In genomic region chr16:29848420-29849297, GRCh38 we compare ENCODE assay signal across 8 cellular contexts. TPM values are rescaled to one million over a fixed set of nuclear protein-coding genes. Genes with fewer than 3 reads are reported as not detected.
DNase-seq lines count a peak whose midpoint lies in the region; ATAC-seq and TF ChIP-seq lines count a peak whose summit lies in the region.

No MANE protein-coding gene starts in this region.

- POLR2A ChIA-PET in AG04449 (lab: Yijun Ruan, JAX): interaction anchor here (0.6 to 1.8 kb wide), 4 partner anchors 13 to 113 kb away, joined by 3 to 5 read pairs (median 4); partner anchors contain the start of genes MVP and TMEM219
- POLR2A ChIA-PET in activated CD8-positive, alpha-beta T cell treated with anti-CD3 and anti-CD28 coated beads for 36 hours (lab: Charles Lee): interaction anchor here (0.8 to 3.6 kb wide), 9 partner anchors 15 to 152 kb away, joined by 3 to 29 read pairs (median 4); partner anchors contain the start of genes CDIPT, MAZ, MVP and PAGR1

- H3K36me3 Mint-ChIP-seq in activated CD8-positive, alpha-beta T cell treated with anti-CD3 and anti-CD28 coated beads for 36 hours (ENCODE audit: low read depth): peaks cover 4% of the 10 kb centered on the region
- peaks cover 16% of the 10 kb centered on the region for H3K36me3 Mint-ChIP-seq in memory B cell

- no peak overlapping the region for H3K27ac Mint-ChIP-seq in activated CD8-positive, alpha-beta T cell treated with anti-CD3 and anti-CD28 coated beads for 36 hours
- no peak overlapping the region for H3K27ac Mint-ChIP-seq in memory B cell

- H3K27me3 Mint-ChIP-seq in activated CD8-positive, alpha-beta T cell treated with anti-CD3 and anti-CD28 coated beads for 36 hours: no peaks in the 10 kb centered on the region
- H3K27me3 Mint-ChIP-seq in memory B cell: no peaks in the 10 kb centered on the region

- no peaks in the 10 kb centered on the region for H3K9me3 Mint-ChIP-seq in activated CD8-positive, alpha-beta T cell treated with anti-CD3 and anti-CD28 coated beads for 36 hours
- no peaks in the 10 kb centered on the region for H3K9me3 Mint-ChIP-seq in memory B cell

- peak; percentile 90 for TF ChIP-seq CTCF in AG04449 (IDR thresholded peaks at IDR 0.05; ENCODE audit: insufficient read depth, low read length, missing control alignments)
- TF ChIP-seq CTCF in activated CD8-positive, alpha-beta T cell treated with anti-CD3 and anti-CD28 coated beads for 36 hours (IDR thresholded peaks at IDR 0.05): peak; percentile 93

- DNase-seq in AG04449 (ENCODE audit: low read depth, low spot score) (no peak), NCI-H526 (lab: John Stamatoyannopoulos, UW) (peak; percentile 59 to 78), memory B cell (ENCODE audit: low spot score in 2 of 2) (peak; percentile 66 to 70)
- DNase-seq in activated CD8-positive, alpha-beta T cell treated with anti-CD3 and anti-CD28 coated beads for 36 hours: peak; percentile 86
- peak; percentile 69 for DNase-seq in effector CD8-positive, alpha-beta T cell (lab: John Stamatoyannopoulos, UW)
- DNase-seq in stimulated activated CD8-positive, alpha-beta memory T cell treated with anti-CD3 and anti-CD28 coated beads, Interleukin-15, amount 100 ng/mL, for 48 hours (ENCODE audit: low read depth in 2 of 2): peak; percentile 71 to 73

- no peak overlapping the region for H3K4me3 Mint-ChIP-seq in activated CD8-positive, alpha-beta T cell treated with anti-CD3 and anti-CD28 coated beads for 36 hours
- no peak overlapping the region for H3K4me3 Mint-ChIP-seq in memory B cell

- H3K4me1 Mint-ChIP-seq in activated CD8-positive, alpha-beta T cell treated with anti-CD3 and anti-CD28 coated beads for 36 hours (ENCODE audit: low read depth): no peaks in the 10 kb centered on the region
- peaks cover 2% of the 10 kb centered on the region for H3K4me1 Mint-ChIP-seq in memory B cell

- CTCF ChIA-PET in AG04449 (lab: Yijun Ruan, JAX): interaction anchor here (0.6 to 4.7 kb wide), 42 partner anchors 9 to 208 kb away, joined by 3 to 99 read pairs (median 4); partner anchors contain the start of genes C16orf92, CDIPT, KIF22 and MAZ
- CTCF ChIA-PET in activated CD8-positive, alpha-beta T cell treated with anti-CD3 and anti-CD28 coated beads for 36 hours (lab: Charles Lee): interaction anchor here (0.6 to 5.6 kb wide), 61 partner anchors 8 to 232 kb away, joined by 3 to 95 read pairs (median 5); partner anchors contain the start of genes CDIPT, INO80E, KCTD13 and KIF22

- intact Hi-C loops in activated CD8-positive, alpha-beta T cell treated with anti-CD3 and anti-CD28 coated beads for 36 hours (cut with micrococcal nuclease): no loop called here

- peak; percentile 59 for ATAC-seq in GM18511 (IDR thresholded peaks at IDR 0.05; ENCODE audit: unreplicated experiment)
- peak; percentile 96 for ATAC-seq in activated CD8-positive, alpha-beta T cell treated with anti-CD3 and anti-CD28 coated beads for 36 hours
- ATAC-seq in memory B cell (ENCODE audit: low read depth): peak; percentile 90
- no peak for ATAC-seq in GM18870 (IDR thresholded peaks at IDR 0.05; ENCODE audit: unreplicated experiment)

- H3K4me3 ChIP-seq in AG04449 (ENCODE audit: low read depth, low read length): no peak overlapping the region

RNA-seq across cellular contexts. Expression of gene CDIPT, which starts 14.4 kb away (rescaled TPM):
- total RNA-seq in activated CD8-positive, alpha-beta T cell treated with anti-CD3 and anti-CD28 coated beads for 36 hours: 10 to 100 TPM; 30.2 to 35.4 TPM

RNA-seq across cellular contexts. Expression of gene MVP, which starts 28.4 kb away (rescaled TPM):
- total RNA-seq in activated CD8-positive, alpha-beta T cell treated with anti-CD3 and anti-CD28 coated beads for 36 hours: 10 to 100 TPM; 32.5 to 33.2 TPM

RNA-seq across cellular contexts. Expression of gene PAGR1, which starts 32.7 kb away (rescaled TPM):
- total RNA-seq in activated CD8-positive, alpha-beta T cell treated with anti-CD3 and anti-CD28 coated beads for 36 hours: 10 to 100 TPM; 26.8 to 29.0 TPM

RNA-seq across cellular contexts. Expression of gene PRRT2, which starts 36.7 kb away (rescaled TPM):
- total RNA-seq in activated CD8-positive, alpha-beta T cell treated with anti-CD3 and anti-CD28 coated beads for 36 hours: 1 to 10 TPM; 1.5 to 2.0 TPM

RNA-seq across cellular contexts. Expression of gene MAZ, which starts 42.3 kb away (rescaled TPM):
- 100 to 1,000 TPM; 380 to 382 TPM for total RNA-seq in activated CD8-positive, alpha-beta T cell treated with anti-CD3 and anti-CD28 coated beads for 36 hours
